10 cellular contexts compared by ENCODE assay signal in genomic region chr17:45129940-45130639, GRCh38. TPM values are rescaled to one million over a fixed set of nuclear protein-coding genes. Genes with fewer than 3 reads are reported as not detected.
DNase-seq lines count a peak whose midpoint lies in the region; ATAC-seq and TF ChIP-seq lines count a peak whose summit lies in the region.
"Had no signal": no experiment of that assay in that cellular context is flagged by ENCODE, and none has a peak within 500 bp of the region (broad histone marks: within the 10 kb centered on the region; RNA-seq: fewer than 3 reads in every experiment).

No MANE protein-coding gene starts in this region.

- peaks cover 55 to 65% of the 10 kb centered on the region in 2 donors for H3K4me1 ChIP-seq in gastrocnemius medialis

- peak overlapping the region; percentile 93 to 100 (median 97) for H3K27ac ChIP-seq in gastrocnemius medialis

- no peak overlapping the region for H3K4me3 ChIP-seq in gastrocnemius medialis

- in situ Hi-C loops in gastrocnemius medialis (cut with MboI; ENCODE audit: low sequenced_read_pairs in 4 of 4) = loop anchor here in 2 of 4 donors (10.0 to 25.0 kb wide), 3 partner anchors 65 to 218 kb away; partner anchors contain the start of gene GFAP (in 2 of the 2)

- ATAC-seq in gastrocnemius medialis = peak; percentile 7 to 14
- no peak for ATAC-seq in HG03442 (IDR thresholded peaks at IDR 0.05; ENCODE audit: unreplicated experiment)

- no peaks in the 10 kb centered on the region for H3K27me3 ChIP-seq in gastrocnemius medialis

- no peak for TF ChIP-seq CTCF in gastrocnemius medialis (IDR thresholded peaks at IDR 0.05 in 4 of 5, conservative IDR thresholded peaks at IDR 0.05 in 1 of 5)

- intact Hi-C loops in gastrocnemius medialis (cut with DNase I; ENCODE audit: low total_unique reads) = loop anchor here (2.0 to 5.0 kb wide), 2 partner anchors 19 to 108 kb away; no protein-coding TSS in a partner anchor

- H3K36me3 ChIP-seq in gastrocnemius medialis = no peaks in the 10 kb centered on the region

- H3K9me3 ChIP-seq in gastrocnemius medialis = no peaks in the 10 kb centered on the region

- TF ChIP-seq POLR2A in gastrocnemius medialis (IDR thresholded peaks at IDR 0.05) = no peak

- DNase-seq in ELR (ENCODE audit: low read depth) = peak; percentile 64
- DNase-seq in T1000 (lab: John Stamatoyannopoulos, UW) = peak; percentile 57
- DNase-seq in islet precursor cell = peak; percentile 86
- DNase-seq in gastrocnemius medialis = peak; percentile 48 to 53
- DNase-seq in amygdala (lab: John Stamatoyannopoulos, UW) = no peak
- no peak for DNase-seq in DMS 273 treated with DMSO at 0.1 percent for 48 hours (lab: John Stamatoyannopoulos, UW)
- no peak for DNase-seq in activated CD4-positive, alpha-beta T cell treated with anti-CD3 and anti-CD28 coated beads for 4 hours
- DNase-seq: HCEC 1CT, NCI-H1694 treated with DMSO at 0.1 percent for 48 hours had no signal

RNA-seq across cellular contexts. Expression of gene PLCD3, which starts 2.2 kb away (rescaled TPM):
- total RNA-seq in gastrocnemius medialis = 100 to 1,000 TPM in 1 of 4 donors, 10 to 100 TPM in 3; 38.6 to 186 (median 75.1) TPM

RNA-seq across cellular contexts. Expression of gene ACBD4, which starts 5.4 kb away (rescaled TPM):
- 1 to 10 TPM; 2.2 to 3.2 (median 2.5) TPM for total RNA-seq in gastrocnemius medialis

RNA-seq across cellular contexts. Expression of gene HEXIM1, which starts 18.2 kb away (rescaled TPM):
- total RNA-seq in gastrocnemius medialis = 10 to 100 TPM; 26.3 to 79.6 (median 36.9) TPM

RNA-seq across cellular contexts. Expression of gene HEXIM2, which starts 31.6 kb away (rescaled TPM):
- total RNA-seq in gastrocnemius medialis = 10 to 100 TPM; 31.4 to 70.8 (median 64.9) TPM

Comparison
In these comparisons a context has a peak if more than half of its experiments do, and no peak if none do; other contexts are left out.
1. DNase-seq: peak in ELR (single experiment), T1000 (single experiment), islet precursor cell (single experiment) and gastrocnemius medialis (2 of 2); none in amygdala (0 of 56), DMS 273 treated with DMSO at 0.1 percent for 48 hours (single experiment) and activated CD4-positive, alpha-beta T cell treated with anti-CD3 and anti-CD28 coated beads for 4 hours (0 of 2).